8 cellular contexts compared by ENCODE assay signal in the genomic region with DNA sequence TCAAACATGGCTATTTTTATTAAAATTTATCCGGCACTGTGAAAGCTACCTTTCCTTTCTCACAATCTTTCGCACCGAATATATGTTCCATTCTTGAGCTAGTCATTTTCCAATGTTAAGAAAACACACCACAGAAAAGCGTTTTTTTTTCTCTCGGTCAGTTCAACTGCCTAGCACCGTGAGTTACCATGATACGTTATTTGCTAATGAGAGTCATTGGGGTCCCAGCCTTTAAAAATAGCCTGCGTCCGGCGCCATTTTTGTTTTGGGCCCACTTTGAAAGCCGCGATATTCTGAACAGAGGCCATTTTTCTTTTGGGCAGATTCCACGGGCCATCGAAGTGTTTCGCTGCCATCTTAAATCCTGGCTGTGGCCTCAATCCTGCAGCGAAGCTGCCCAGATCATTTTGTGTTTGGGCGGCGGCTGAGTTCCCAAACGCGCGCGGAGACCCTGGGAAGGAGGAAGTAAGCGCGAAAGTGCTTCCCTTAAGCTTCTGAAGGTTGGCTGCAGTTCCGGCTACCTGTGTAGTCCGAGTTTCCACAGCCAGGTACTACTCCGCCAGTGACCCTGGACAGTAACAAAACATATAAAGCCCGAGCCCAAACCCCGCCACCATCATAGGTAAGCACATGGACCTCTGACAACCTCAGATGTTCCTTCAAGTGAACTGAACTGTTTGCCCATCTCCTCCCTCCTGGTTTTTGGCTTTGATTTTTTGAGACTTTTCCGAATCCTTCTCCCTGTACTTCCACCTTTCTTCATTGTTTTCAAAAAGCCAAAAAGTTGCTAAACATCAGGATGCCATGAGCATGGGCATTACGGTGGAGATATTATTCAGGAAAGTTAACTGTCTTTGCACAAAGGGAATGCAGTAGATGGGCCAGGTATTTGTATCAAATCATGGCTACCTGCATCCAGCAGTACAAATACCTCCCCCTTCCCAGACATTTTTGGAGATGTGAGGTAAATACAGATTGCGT. TPM values are rescaled to one million over a fixed set of nuclear protein-coding genes. Genes with fewer than 3 reads are reported as not detected.
DNase-seq lines count a peak whose midpoint lies in the region; ATAC-seq, FAIRE-seq and TF ChIP-seq lines count a peak whose summit lies in the region.

A gene (plus strand): TSS at position 474 of the 981 bp plus-strand sequence. CDS start 22,900 bp downstream, outside the sequence.

- no peaks in the 10 kb centered on the region for H3K9me3 Mint-ChIP-seq in nephron progenitor cell
- no peaks in the 10 kb centered on the region for H3K9me3 Mint-ChIP-seq in stimulated activated naive CD8-positive, alpha-beta T cell treated with anti-CD3 and anti-CD28 coated beads, Interleukin-15, amount 100 ng/mL, for 72 hours

- H3K9ac ChIP-seq in MM.1S (ENCODE audit: low read length): peak within 1 kb of the TSS; percentile 86

- peak within 1 kb of the TSS; percentile 87 for H3K4me3 ChIP-seq in MM.1S (ENCODE audit: low read length)
- peak within 1 kb of the TSS; percentile 85 for H3K4me3 ChIP-seq in fibroblast of villous mesenchyme (ENCODE audit: low read depth, low read length)

- H3K27ac ChIP-seq in MM.1S (ENCODE audit: low read length): peak within 1 kb of the TSS; percentile 81

- peak within 1 kb of the TSS; percentile 84 for H3K27ac Mint-ChIP-seq in nephron progenitor cell
- H3K27ac Mint-ChIP-seq in stimulated activated naive CD8-positive, alpha-beta T cell treated with anti-CD3 and anti-CD28 coated beads, Interleukin-15, amount 100 ng/mL, for 72 hours: peak within 1 kb of the TSS; percentile 97 to 99

- no peaks in the 10 kb centered on the region for H3K27me3 Mint-ChIP-seq in nephron progenitor cell (ENCODE audit: low read depth, poor library complexity)
- no peaks in the 10 kb centered on the region for H3K27me3 Mint-ChIP-seq in stimulated activated naive CD8-positive, alpha-beta T cell treated with anti-CD3 and anti-CD28 coated beads, Interleukin-15, amount 100 ng/mL, for 72 hours

- H3K4me3 Mint-ChIP-seq in nephron progenitor cell: peak within 1 kb of the TSS; percentile 91
- H3K4me3 Mint-ChIP-seq in stimulated activated naive CD8-positive, alpha-beta T cell treated with anti-CD3 and anti-CD28 coated beads, Interleukin-15, amount 100 ng/mL, for 72 hours: peak within 1 kb of the TSS; percentile 93 to 98

- H3K9me3 ChIP-seq in MM.1S (replicated peaks; ENCODE audit: insufficient read depth, low read length): no peaks in the 10 kb centered on the region

- H2AFZ ChIP-seq in MM.1S (ENCODE audit: low read length): peak within 1 kb of the TSS; percentile 88

- H3K9me2 ChIP-seq in MM.1S (replicated peaks; ENCODE audit: insufficient read depth, low read length): no peaks in the 10 kb centered on the region

- DNase-seq in HCEC 1CT: peak; percentile 96
- DNase-seq in MM.1S: peak; percentile 67
- peak; percentile 99 for DNase-seq in SHP77 treated with DMSO at 0.1 percent for 48 hours (lab: John Stamatoyannopoulos, UW)
- DNase-seq in activated gamma-delta T cell treated with Interleukin-2 at 50 U/mL for 16 hours: peak; percentile 78
- peak; percentile 96 for DNase-seq in fibroblast of villous mesenchyme (ENCODE audit: low read depth)
- peak; percentile 78 for DNase-seq in nephron progenitor cell
- peak; percentile 80 to 87 for DNase-seq in stimulated activated naive CD8-positive, alpha-beta T cell treated with anti-CD3 and anti-CD28 coated beads, Interleukin-15, amount 100 ng/mL, for 72 hours

- TF ChIP-seq CTCF in MM.1S (IDR thresholded peaks at IDR 0.05; ENCODE audit: low read length): no peak
- TF ChIP-seq CTCF in fibroblast of villous mesenchyme (IDR thresholded peaks at IDR 0.05; ENCODE audit: insufficient read depth, low read depth, low read length): no peak
- TF ChIP-seq CTCF in nephron progenitor cell (IDR thresholded peaks at IDR 0.05): no peak

- H4K20me1 ChIP-seq in MM.1S (ENCODE audit: insufficient read depth, low read length): no peaks in the 10 kb centered on the region

- no peaks in the 10 kb centered on the region for H3K4me1 ChIP-seq in MM.1S (ENCODE audit: low read length)

- H3F3A ChIP-seq in MM.1S (ENCODE audit: insufficient read depth, low read length): peaks cover 12% of the 10 kb centered on the region; the same call in 1 of the 2 replicates

- peak; percentile 97 for FAIRE-seq in G401.6 (lab: Jason Lieb, UNC)

- no peaks in the 10 kb centered on the region for H3K36me3 ChIP-seq in MM.1S (replicated peaks; ENCODE audit: insufficient read depth, low read length)

- peak within 1 kb of the TSS; percentile 81 for H3K4me2 ChIP-seq in MM.1S (ENCODE audit: low read depth, low read length)

- peaks cover 51% of the 10 kb centered on the region for H3K4me1 Mint-ChIP-seq in nephron progenitor cell
- peaks cover 40% of the 10 kb centered on the region for H3K4me1 Mint-ChIP-seq in stimulated activated naive CD8-positive, alpha-beta T cell treated with anti-CD3 and anti-CD28 coated beads, Interleukin-15, amount 100 ng/mL, for 72 hours

- H3K36me3 Mint-ChIP-seq in nephron progenitor cell (ENCODE audit: low read depth): peaks cover 14% of the 10 kb centered on the region

- peaks cover 44% of the 10 kb centered on the region for H3K79me2 ChIP-seq in MM.1S (ENCODE audit: low read length)

- ATAC-seq in stimulated activated naive CD8-positive, alpha-beta T cell treated with anti-CD3 and anti-CD28 coated beads, Interleukin-15, amount 100 ng/mL, for 72 hours: peak; percentile 72

- no peaks in the 10 kb centered on the region for H3K27me3 ChIP-seq in MM.1S (replicated peaks; ENCODE audit: insufficient read depth, low read length)

RNA-seq across cellular contexts. Expression of the gene that starts here (rescaled TPM):
- 3.2 and 5.6 TPM in 2 replicates for total RNA-seq in fibroblast of villous mesenchyme

Comparison
In these comparisons a context has a peak if more than half of its experiments do, and no peak if none do; other contexts are left out.
1. Peak in every context shown above with its lines: DNase-seq, ATAC-seq, H3K4me3 ChIP-seq and H3K27ac ChIP-seq.